ENCODE assay signal across 16 cellular contexts in the genomic region with DNA sequence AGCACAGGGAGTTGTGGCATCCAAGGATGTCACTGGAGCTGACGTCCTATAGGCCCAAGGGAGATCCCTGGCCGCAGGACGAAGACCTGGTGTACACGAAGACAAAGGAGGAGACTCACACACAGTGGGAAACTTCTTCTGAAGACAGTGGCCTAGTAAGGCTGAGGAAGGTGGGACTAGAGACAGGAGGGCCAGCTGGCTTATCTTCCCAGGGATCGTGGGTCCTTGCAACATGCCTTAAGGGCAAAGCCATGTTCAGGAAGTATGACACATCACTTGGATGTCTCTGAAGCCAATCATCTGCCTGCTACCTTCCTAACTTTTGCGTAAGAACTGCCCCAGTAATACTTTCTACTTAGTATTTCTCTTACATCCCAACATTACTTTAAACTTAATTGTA. TPM values are rescaled to one million over a fixed set of nuclear protein-coding genes. Genes with fewer than 3 reads are reported as not detected.
DNase-seq lines count a peak whose midpoint lies in the region; ATAC-seq and TF ChIP-seq lines count a peak whose summit lies in the region.
"Had no signal": no experiment of that assay in that cellular context is flagged by ENCODE, and none has a peak within 500 bp of the region (broad histone marks: within the 10 kb centered on the region; RNA-seq: fewer than 3 reads in every experiment).

No MANE protein-coding gene starts in this region.

- TF ChIP-seq CTCF in AG04449 (IDR thresholded peaks at IDR 0.05; ENCODE audit: insufficient read depth, low read length, missing control alignments) (no peak), HFF-Myc (IDR thresholded peaks at IDR 0.05; ENCODE audit: low read depth, low read length, missing control alignments) (no peak), fibroblast of lung (conservative IDR thresholded peaks at IDR 0.05 in 1 of 2, IDR thresholded peaks at IDR 0.05 in 1 of 2; ENCODE audit: low read depth in 1 of 2, low read length in 2 of 2) (no peak), GM23338 (conservative IDR thresholded peaks at IDR 0.05; ENCODE audit: low read depth in 2 of 2) (no peak)

- no peaks in the 10 kb centered on the region for H3K4me1 ChIP-seq in fibroblast of lung (ENCODE audit: control insufficient read depth, extremely low read depth, insufficient read depth, low read length)
- 0 out of 2 replicates have a peak, but pooled peaks cover 2% of the 10 kb centered on the region for H3K4me1 ChIP-seq in GM23338 (ENCODE audit: insufficient read depth)
- H3K4me1 ChIP-seq: prostate gland had no signal

- peaks cover 11% of the 10 kb centered on the region for H3K27me3 Mint-ChIP-seq in GM23338 (ENCODE audit: insufficient read depth, low read depth, poor library complexity)

- DNase-seq in AG04449 (ENCODE audit: low read depth, low spot score) (peak; percentile 65), HFF-Myc (ENCODE audit: extremely low read depth, low read depth) (peak; percentile 70), SIG-M5 (lab: John Stamatoyannopoulos, UW) (peak; percentile 4), fibroblast of lung (ENCODE audit: low read depth in 2 of 2) (peak; percentile 38 to 74), NCI-H1436 (lab: John Stamatoyannopoulos, UW) (no peak), GM23338 (ENCODE audit: low spot score) (no peak)
- DNase-seq in stimulated activated CD4-positive, alpha-beta T cell treated with anti-CD3 and anti-CD28 coated beads, Interleukin-15, amount 100 ng/mL, for 24 hours, result no peak
- DNase-seq: activated T-cell treated with anti-CD3 and anti-CD28 coated beads, Interleukin-2, amount 50 U/mL, for 1 hour; head of caudate nucleus; NCI-H524 had no signal

- POLR2A ChIA-PET in AG04449 (lab: Yijun Ruan, JAX), result no interaction called here

- no peaks in the 10 kb centered on the region for H3K9me3 ChIP-seq in fibroblast of lung (ENCODE audit: control insufficient read depth, insufficient read depth, low read depth, low read length)
- H3K9me3 ChIP-seq: prostate gland had no signal

- no peak overlapping the region for H2AFZ ChIP-seq in fibroblast of lung (ENCODE audit: low read length)
- no peak overlapping the region for H2AFZ ChIP-seq in GM23338

- H3K36me3 ChIP-seq in fibroblast of lung (ENCODE audit: control insufficient read depth, insufficient read depth, low read length) (no peaks in the 10 kb centered on the region), GM23338 (ENCODE audit: insufficient read depth) (no peaks in the 10 kb centered on the region)
- H3K36me3 ChIP-seq: cardiac muscle cell, prostate gland had no signal

- H3K9me3 Mint-ChIP-seq in GM23338, result no peaks in the 10 kb centered on the region
- H3K9me3 Mint-ChIP-seq: type B pancreatic cell had no signal

- H3K9ac ChIP-seq in fibroblast of lung (ENCODE audit: insufficient read depth, low read length), result no peak overlapping the region
- H3K9ac ChIP-seq: KMS-11 had no signal

- no peaks in the 10 kb centered on the region for H3K79me2 ChIP-seq in fibroblast of lung (ENCODE audit: control insufficient read depth, insufficient read depth, low read length)
- H3K79me2 ChIP-seq in GM23338 (replicated peaks; ENCODE audit: insufficient read depth), result no peaks in the 10 kb centered on the region

- H3K27me3 ChIP-seq in fibroblast of lung (ENCODE audit: control insufficient read depth, insufficient read depth, low read length) (no peaks in the 10 kb centered on the region), GM23338 (ENCODE audit: insufficient read depth) (no peaks in the 10 kb centered on the region)
- H3K27me3 ChIP-seq: cardiac muscle cell had no signal

- no peaks in the 10 kb centered on the region for H3K36me3 Mint-ChIP-seq in GM23338 (ENCODE audit: low read depth)
- H3K36me3 Mint-ChIP-seq: type B pancreatic cell had no signal

- H3K4me3 Mint-ChIP-seq in GM23338, result no peak overlapping the region
- H3K4me3 Mint-ChIP-seq: type B pancreatic cell had no signal

- H3K4me1 Mint-ChIP-seq in GM23338, result peaks cover 7% of the 10 kb centered on the region; the same call in 2 of the 3 replicates

- H3K4me2 ChIP-seq in fibroblast of lung (ENCODE audit: extremely low read depth, insufficient read depth, low read length) (no peak overlapping the region), GM23338 (no peak overlapping the region)
- H3K4me2 ChIP-seq: KMS-11 had no signal

- CTCF ChIA-PET in AG04449 (lab: Yijun Ruan, JAX), result interaction anchor here (0.7 to 5.0 kb wide), 4 partner anchors 11 to 1865 kb away, joined by 3 to 44 read pairs (median 4); no protein-coding TSS in a partner anchor

- 0 out of 2 replicates have a peak, but pooled peaks cover 4% of the 10 kb centered on the region for H3K9me2 ChIP-seq in GM23338 (ENCODE audit: insufficient read depth)

- H3K27ac Mint-ChIP-seq in GM23338, result no peak overlapping the region
- H3K27ac Mint-ChIP-seq: type B pancreatic cell had no signal

- H3F3A ChIP-seq in GM23338 (replicated peaks; ENCODE audit: low read depth), result no peaks in the 10 kb centered on the region

- no peaks in the 10 kb centered on the region for H4K20me1 ChIP-seq in fibroblast of lung (ENCODE audit: control insufficient read depth, extremely low read depth, insufficient read depth, low read length)
- H4K20me1 ChIP-seq in GM23338 (replicated peaks; ENCODE audit: insufficient read depth), result no peaks in the 10 kb centered on the region

- no peak overlapping the region for H3K27ac ChIP-seq in fibroblast of lung (ENCODE audit: insufficient read depth, low read length)
- H3K27ac ChIP-seq in GM23338 (ENCODE audit: low read depth), result no peak overlapping the region
- H3K27ac ChIP-seq: cardiac muscle cell, KMS-11, prostate gland had no signal

- no peak for ATAC-seq in GM23338
- ATAC-seq in GM21423 (IDR thresholded peaks at IDR 0.05; ENCODE audit: unreplicated experiment), result no peak

- no peak overlapping the region for H3K4me3 ChIP-seq in AG04449 (ENCODE audit: low read depth, low read length)
- no peak overlapping the region for H3K4me3 ChIP-seq in HFF-Myc (replicated peaks; ENCODE audit: low read depth, low read length)
- no peak overlapping the region for H3K4me3 ChIP-seq in fibroblast of lung (replicated peaks in 1 of 4; ENCODE audit: control extremely low read depth in 1 of 4, insufficient read depth in 1 of 4, low read depth in 3 of 4, low read length in 4 of 4)
- H3K4me3 ChIP-seq in GM23338, result no peak overlapping the region
- H3K4me3 ChIP-seq: cardiac muscle cell, prostate gland had no signal

TF ChIP-seq in GM23338, 12 proteins besides CTCF, POLR2A, EP300 and RAD21:
- TF ChIP-seq EZH2 (IDR thresholded peaks at IDR 0.05; ENCODE audit: low read depth, unreplicated experiment), result no peak
- no peak for TF ChIP-seq POLR2AphosphoS5 (IDR thresholded peaks at IDR 0.05; ENCODE audit: low read depth)

RNA-seq across cellular contexts. Expression of a gene that starts 30.4 kb away (rescaled TPM):
- under 0.01 and 0.33 TPM in 2 replicates for total RNA-seq in fibroblast of lung
- polyA plus RNA-seq in fibroblast of lung (0.17 and 0.25 TPM in 2 replicates), GM23338 (2016; fragmentation: Nextera tagmentation; extraction: Ambion mirVana) (not detected in 2 replicates)
- polyA plus RNA-seq in fibroblast of lung (2012), result 0.17 and 0.21 TPM in 2 replicates
- 1.2 and 1.3 TPM in 2 replicates for polyA minus RNA-seq in fibroblast of lung (ENCODE audit: low replicate concordance)
- 0.03 TPM in 1 of 2 replicates, not detected in the other for total RNA-seq in GM23338 (2014; rRNA removed; shearing (Covaris generic))
- total RNA-seq: lung microvascular endothelial cell had no signal

Comparison
In these comparisons a context has a peak if more than half of its experiments do, and no peak if none do; other contexts are left out.
1. DNase-seq: peak in AG04449 (single experiment), HFF-Myc (single experiment), SIG-M5 (single experiment) and fibroblast of lung (2 of 2); none in NCI-H1436 (single experiment), GM23338 (single experiment) and stimulated activated CD4-positive, alpha-beta T cell treated with anti-CD3 and anti-CD28 coated beads, Interleukin-15, amount 100 ng/mL, for 24 hours (single experiment).